In genomic region chr11:2595205-2595604, GRCh38 we compare ENCODE assay signal across 10 cellular contexts.
"Had no signal": no experiment of that assay in that cellular context is flagged by ENCODE, and none has a peak within 500 bp of the region (broad histone marks: within the 10 kb centered on the region; RNA-seq: fewer than 3 reads in every experiment).

No MANE protein-coding gene starts in this region.

- H3K4me3 ChIP-seq: GM23248, GM23338, HAP-1 had no signal

- H3K4me2 ChIP-seq: GM23338 had no signal

- H3K27ac Mint-ChIP-seq: GM23338, H9, HFFc6 had no signal

- ATAC-seq: GM23338, HCT116 had no signal

- H3K4me3 Mint-ChIP-seq: GM23338, H9, HFFc6 had no signal

- H3K9ac ChIP-seq: GM23248 had no signal

- DNase-seq: GM23248, GOT3, H9, HCEC 1CT, HFFc6 had no signal

- H2AFZ ChIP-seq: GM23248, GM23338 had no signal

- H3K9me3 ChIP-seq: HAP-1 had no signal

- H3K27ac ChIP-seq: GM23248 had no signal

- H3K4me1 ChIP-seq: HAP-1 had no signal

- FAIRE-seq: H1, H54 had no signal

- H3K36me3 ChIP-seq: HAP-1 had no signal
